5 cellular contexts compared by ENCODE assay signal in genomic region chr1:26230692-26231091, GRCh38. TPM values are rescaled to one million over a fixed set of nuclear protein-coding genes. Genes with fewer than 3 reads are reported as not detected.
"Had no signal": no experiment of that assay in that cellular context is flagged by ENCODE, and none has a peak within 500 bp of the region (broad histone marks: within the 10 kb centered on the region; RNA-seq: fewer than 3 reads in every experiment).

No MANE protein-coding gene starts in this region.

RNA-seq across cellular contexts. Expression of gene CATSPER4, which starts 40.3 kb away (rescaled TPM):
- total RNA-seq: GM23338, H9, HT-29 had no signal
- polyA plus RNA-seq: IgD-negative memory B cell had no signal

RNA-seq across cellular contexts. Expression of gene ZNF593OS, which starts 59.1 kb away (rescaled TPM):
- total RNA-seq: GM23338, H1, H9 had no signal
- polyA plus RNA-seq: H1 had no signal
